Comparison of ENCODE assay signal across 8 cellular contexts in the genomic region with DNA sequence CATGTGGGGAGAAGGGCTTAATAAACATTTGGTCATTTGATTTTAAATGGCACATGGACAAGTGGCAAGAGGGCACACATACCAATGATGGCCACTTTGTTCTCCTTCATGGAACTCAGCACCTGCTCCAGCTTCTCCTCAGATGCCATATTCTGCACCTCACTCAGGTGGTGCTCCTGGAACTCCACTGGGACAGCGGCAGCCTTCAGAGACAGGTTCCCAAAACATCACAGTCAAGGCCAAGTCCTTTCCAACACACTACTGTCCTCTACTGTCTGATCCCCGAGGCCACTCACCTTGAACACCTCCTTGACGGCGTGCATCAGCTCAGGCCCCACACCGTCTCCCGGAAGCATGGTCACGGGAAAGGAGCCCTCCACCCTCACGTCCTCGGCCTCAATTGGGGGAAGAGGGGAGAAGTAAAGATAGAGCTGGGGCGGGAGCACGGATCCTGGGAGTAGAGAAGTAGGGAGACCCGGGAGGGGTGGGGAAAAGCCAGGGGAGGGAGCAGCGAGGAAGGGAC. TPM values are rescaled to one million over a fixed set of nuclear protein-coding genes. Genes with fewer than 3 reads are reported as not detected.
DNase-seq lines count a peak whose midpoint lies in the region; ATAC-seq and TF ChIP-seq lines count a peak whose summit lies in the region.

No MANE protein-coding gene starts in this region.

- H3K9me3 ChIP-seq in heart right ventricle (no peaks in the 10 kb centered on the region), breast epithelium (no peaks in the 10 kb centered on the region), mesodermal cell (ENCODE audit: control insufficient read depth, low read length) (no peaks in the 10 kb centered on the region)

- intact Hi-C loops in heart right ventricle (cut with DNase I), result loop anchor here in 1 of 10 donors (10.0 kb wide), 1 partner anchor 181 kb away; a partner anchor contains a TSS
- intact Hi-C loops in Right ventricle myocardium superior (cut with DNase I), result no loop called here
- intact Hi-C loops in breast epithelium (cut with DNase I; ENCODE audit: low total_unique reads), result no loop called here

- H3K27me3 ChIP-seq in heart right ventricle (no peaks in the 10 kb centered on the region), breast epithelium (no peaks in the 10 kb centered on the region)

- peaks cover 0 to 49% (median 30%) of the 10 kb centered on the region in 9 donors for H3K36me3 ChIP-seq in heart right ventricle
- peaks cover 5% of the 10 kb centered on the region for H3K36me3 ChIP-seq in breast epithelium
- H3K36me3 ChIP-seq in mesodermal cell (ENCODE audit: control insufficient read depth, insufficient read depth, low read length), result peaks cover 39% of the 10 kb centered on the region

- peak overlapping the region; percentile 71 to 94 (median 82) for H3K4me3 ChIP-seq in heart right ventricle
- peak overlapping the region; percentile 82 to 98 (median 84) for H3K4me3 ChIP-seq in breast epithelium
- peak overlapping the region; percentile 90 for H3K4me3 ChIP-seq in mesodermal cell (ENCODE audit: extremely low read depth, insufficient read depth, low read length, poor library complexity, severe bottlenecking)

- WGBS in heart right ventricle, 2 donors, result 6 to 7% methylated on average over 12 to 13 of the region's 13 CpGs
- WGBS in mesodermal cell (ENCODE audit: insufficient coverage in 2 of 2), 2 experiments, result 0 to 10% methylated on average over 5 to 6 of the region's 13 CpGs

- peak overlapping the region; percentile 55 to 98 (median 90) for H3K27ac ChIP-seq in heart right ventricle
- peak overlapping the region; percentile 94 for H3K27ac ChIP-seq in breast epithelium
- peak overlapping the region; percentile 89 for H3K27ac ChIP-seq in mesodermal cell (ENCODE audit: low read depth, low read length, severe bottlenecking)

- TF ChIP-seq CTCF in heart right ventricle (IDR thresholded peaks at IDR 0.05) (no peak), breast epithelium (IDR thresholded peaks at IDR 0.05) (no peak)

- ATAC-seq in heart right ventricle, result peak in 5 of 8 donors; percentile 3 to 36 (median 4)
- no peak for ATAC-seq in Right ventricle myocardium superior (ENCODE audit: poor library complexity)
- no peak for ATAC-seq in GM18868 (IDR thresholded peaks at IDR 0.05; ENCODE audit: unreplicated experiment)
- no peak for ATAC-seq in HG02571 (IDR thresholded peaks at IDR 0.05; ENCODE audit: unreplicated experiment)
- no peak for ATAC-seq in left lobe of liver
- no peak for ATAC-seq in HG03025 (IDR thresholded peaks at IDR 0.05; ENCODE audit: low FRiP score, unreplicated experiment)

- DNase-seq in heart right ventricle (no peak), Right ventricle myocardium superior (no peak), breast epithelium (ENCODE audit: low spot score in 2 of 2) (no peak), left lobe of liver (ENCODE audit: low spot score) (no peak)

- peaks cover 0 to 23% (median 14%) of the 10 kb centered on the region in 9 donors for H3K4me1 ChIP-seq in heart right ventricle
- no peaks in the 10 kb centered on the region for H3K4me1 ChIP-seq in breast epithelium
- no peaks in the 10 kb centered on the region for H3K4me1 ChIP-seq in mesodermal cell (ENCODE audit: control insufficient read depth, insufficient read depth, low read length, poor library complexity, severe bottlenecking)

- no peak for TF ChIP-seq POLR2A in breast epithelium (IDR thresholded peaks at IDR 0.05)

RNA-seq across cellular contexts. Expression of a gene that starts 0.6 kb away (rescaled TPM):
- 100 to 1,000 TPM; 135 to 264 (median 224) TPM for total RNA-seq in heart right ventricle
- polyA plus RNA-seq in heart right ventricle, result 100 to 1,000 TPM; 120 to 206 TPM
- 277 TPM for total RNA-seq in Right ventricle myocardium superior
- total RNA-seq in breast epithelium, result 100 to 1,000 TPM; 114 to 119 (median 115) TPM
- polyA plus RNA-seq in mesodermal cell (2013, experiment 1 of 2), result 81.5 TPM
- 71.8 TPM for polyA plus RNA-seq in mesodermal cell (2013, experiment 2 of 2)
- 46.9 TPM for total RNA-seq in left lobe of liver

RNA-seq across cellular contexts. Expression of a gene that starts 11.0 kb away (rescaled TPM):
- total RNA-seq in heart right ventricle, result 10 to 100 TPM; 37.1 to 77.1 (median 46.7) TPM
- polyA plus RNA-seq in heart right ventricle, result 10 to 100 TPM; 66.4 to 68.8 TPM
- total RNA-seq in Right ventricle myocardium superior, result 45.6 TPM
- total RNA-seq in breast epithelium, result 100 to 1,000 TPM in 1 of 3 donors, 10 to 100 TPM in 2; 77.1 to 137 (median 94.8) TPM
- 184 TPM for polyA plus RNA-seq in mesodermal cell (2013, experiment 1 of 2)
- 191 TPM for polyA plus RNA-seq in mesodermal cell (2013, experiment 2 of 2)
- 30.4 TPM for total RNA-seq in left lobe of liver

RNA-seq across cellular contexts. Expression of a gene that starts 29.2 kb away (rescaled TPM):
- total RNA-seq in heart right ventricle (1 to 10 TPM; 2.0 to 6.2 (median 3.6) TPM), Right ventricle myocardium superior (2.9 TPM), breast epithelium (10 to 100 TPM in 2 of 3 donors, 1 to 10 TPM in 1; 1.6 to 22.0 (median 22.0) TPM), left lobe of liver (8.9 TPM)
- polyA plus RNA-seq in heart right ventricle, result 1 to 10 TPM; 3.3 to 8.0 TPM
- 15.2 TPM for polyA plus RNA-seq in mesodermal cell (2013, experiment 1 of 2)
- 13.1 TPM for polyA plus RNA-seq in mesodermal cell (2013, experiment 2 of 2)

Comparison
In these comparisons a context has a peak if more than half of its experiments do, and no peak if none do; other contexts are left out.
1. ATAC-seq: peak in heart right ventricle (5 of 8); none in Right ventricle myocardium superior (single experiment), GM18868 (single experiment), HG02571 (single experiment), left lobe of liver (single experiment) and HG03025 (single experiment).
2. Peak in every context shown above with its lines, with median percentiles within 50 percentile points of each other: H3K27ac ChIP-seq and H3K4me3 ChIP-seq.